In the genomic region with DNA sequence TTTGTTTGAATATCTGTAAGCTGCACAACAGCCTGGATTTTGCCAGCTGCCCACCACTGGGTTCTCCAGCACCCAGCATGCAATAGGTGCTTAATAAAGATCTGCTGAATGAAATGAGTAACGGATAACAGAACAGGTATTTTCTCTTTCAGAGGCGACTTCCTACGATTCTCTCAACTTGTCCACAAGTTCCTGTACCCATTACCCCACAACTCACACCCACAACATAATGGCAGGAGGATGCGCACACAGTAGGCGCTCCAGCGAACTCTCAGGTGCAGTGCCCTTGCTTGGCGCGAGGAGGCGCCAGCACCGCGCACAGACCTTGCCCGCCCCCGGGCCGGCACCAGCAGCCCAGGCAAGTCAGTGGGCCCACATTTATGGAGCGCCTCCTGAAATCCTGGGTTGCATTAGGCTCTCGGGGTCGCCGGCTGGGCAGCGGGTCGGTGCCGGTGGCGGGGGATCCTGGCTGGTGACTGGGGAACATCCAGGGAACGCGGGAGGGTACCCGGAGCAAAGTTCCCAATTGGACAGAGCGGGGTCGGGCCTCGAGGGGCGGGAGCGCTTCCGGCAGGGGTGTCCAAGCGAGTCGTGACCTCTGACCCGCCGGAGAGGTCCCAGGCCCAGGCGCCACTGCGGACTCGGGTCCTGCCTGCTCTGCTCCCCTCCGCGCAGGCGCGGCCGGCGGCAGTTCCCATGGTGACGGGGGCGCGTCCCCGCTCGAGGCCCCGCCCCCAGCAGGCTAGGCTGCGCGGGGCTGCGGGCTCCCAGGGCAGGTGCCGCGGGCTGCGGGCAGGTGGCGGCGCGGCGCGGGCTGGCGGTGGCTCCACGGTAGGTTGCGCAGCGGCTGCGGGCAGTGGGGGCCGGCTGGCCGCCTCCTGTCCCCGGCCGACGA, we compare ENCODE assay signal across 8 cellular contexts. TPM values are rescaled to one million over a fixed set of nuclear protein-coding genes. Genes with fewer than 3 reads are reported as not detected.
A peak's percentile ranks its signal among the peaks of the same experiment; 100 is the strongest.
DNase-seq lines count a peak whose midpoint lies in the region; ATAC-seq, FAIRE-seq and TF ChIP-seq lines count a peak whose summit lies in the region.

KIAA1671 (plus strand) TSS at position 775 of the 895 bp plus-strand sequence. CDS start 75,284 bp downstream, outside the sequence.

- TF ChIP-seq POLR2A in HepG2 (IDR thresholded peaks at IDR 0.05; ENCODE audit: insufficient read depth in 1 of 2, low read depth in 2 of 2, low read length in 2 of 2), result peak in 1 of 2 experiments; percentile 65; a peak in 2 of 4 replicates

- H3K4me1 ChIP-seq in HepG2 (ENCODE audit: insufficient read depth, low read length), result peaks cover 41% of the 10 kb centered on the region

- H3K4me2 ChIP-seq in HepG2 (ENCODE audit: low read depth, low read length), result peak within 1 kb of the TSS; percentile 84

- H3K9me3 ChIP-seq in HepG2 (ENCODE audit: low read length), result no peaks in the 10 kb centered on the region

- DNase-seq in GDM1 (lab: John Stamatoyannopoulos, UW) (peak; percentile 38), NCI-H69 (lab: John Stamatoyannopoulos, UW) (peak; percentile 95), dermis blood vessel endothelial cell (peak; percentile 90), HepG2 (ENCODE audit: low spot score) (peak; percentile 86)
- peak; percentile 78 to 80 for DNase-seq in activated CD4-positive, alpha-beta T cell treated with anti-CD3 and anti-CD28 coated beads, Interleukin-2, amount 50 U/mL, for 4 hours
- DNase-seq in stimulated activated CD4-positive, alpha-beta T cell treated with anti-CD3 and anti-CD28 coated beads, Interleukin-2, amount 100 ng/mL, for 4 hours (ENCODE audit: low read depth), result peak; percentile 82

- H3K4me3 ChIP-seq in HepG2 (replicated peaks in 1 of 3; ENCODE audit: insufficient read depth in 1 of 3, low read depth in 2 of 3, low read length in 3 of 3), result peak within 1 kb of the TSS; percentile 70 to 85 (median 85)

- 24% methylated on average over 14 of the region's 71 CpGs for WGBS in HepG2 (ENCODE audit: low lambda C conversion rate)

- peak within 1 kb of the TSS; percentile 90 for H3K27ac ChIP-seq in HepG2 (ENCODE audit: extremely low read length, insufficient read depth, low read length)

- H3K79me2 ChIP-seq in HepG2 (ENCODE audit: insufficient read depth, low read length), result peaks cover 34% of the 10 kb centered on the region

- no peak within 1 kb of the TSS for H2AFZ ChIP-seq in HepG2 (ENCODE audit: low read length)

- in situ Hi-C loops in HepG2 (cut with HindIII; ENCODE audit: extremely low pct_ligation_motif_present, low pct_unique_long_range_greater_than_20kb), result loop anchor here (5.0 kb wide), 1 partner anchor 75 kb away; no protein-coding TSS in a partner anchor

- TF ChIP-seq EP300 in HepG2 (IDR thresholded peaks at IDR 0.05; ENCODE audit: low read depth in 2 of 2, low read length in 2 of 2), result no peak
- no peak for TF ChIP-seq EP300 in HepG2 (CRISPR knock-in tag; IDR thresholded peaks at IDR 0.05; ENCODE audit: borderline replicate concordance)

- H3K27me3 ChIP-seq in HepG2 (ENCODE audit: control insufficient read depth in 1 of 2, insufficient read depth in 2 of 2, low read length in 2 of 2), result no peaks in the 10 kb centered on the region

- intact Hi-C loops in HepG2 (cut with micrococcal nuclease; ENCODE audit: unreplicated experiment), result loop anchor here (1.0 to 5.0 kb wide), 3 partner anchors 75 to 100 kb away; no protein-coding TSS in a partner anchor

- no peaks in the 10 kb centered on the region for H4K20me1 ChIP-seq in HepG2 (ENCODE audit: insufficient read depth, low read length)

- H3K9ac ChIP-seq in HepG2 (ENCODE audit: insufficient read depth, low read depth, low read length), result peak within 1 kb of the TSS; percentile 89

- FAIRE-seq in HepG2 (lab: Jason Lieb, UNC), result peak; percentile 66

- POLR2A ChIA-PET in HepG2 (lab: Yijun Ruan, JAX), result interaction anchor here (1.0 to 1.1 kb wide), 2 partner anchors 8 to 14 kb away, joined by 4 to 5 read pairs; no protein-coding TSS in a partner anchor

- ATAC-seq in HG03045 (IDR thresholded peaks at IDR 0.05; ENCODE audit: unreplicated experiment) (peak; percentile 74), HepG2 (peak; percentile 81), GM18858 (IDR thresholded peaks at IDR 0.05; ENCODE audit: unreplicated experiment) (no peak)

- peak; percentile 97 for TF ChIP-seq RAD21 in HepG2 (CRISPR knock-in tag; IDR thresholded peaks at IDR 0.05)

- TF ChIP-seq CTCF in HepG2 (CRISPR knock-in tag; IDR thresholded peaks at IDR 0.05), result peak; percentile 99

- no peaks in the 10 kb centered on the region for H3K36me3 ChIP-seq in HepG2 (replicated peaks in 1 of 2; ENCODE audit: control insufficient read depth in 1 of 2, insufficient read depth in 2 of 2, low read length in 2 of 2)

- no TSS peak for BruUV-seq in HepG2 (replicated peaks; lab: Mats Ljungman, UMichigan)

- CTCF ChIA-PET in HepG2 (lab: Yijun Ruan, JAX; ENCODE audit: low intra/inter-chr PET ratio, low total read pairs), result interaction anchor here (1.0 to 2.4 kb wide), 3 partner anchors 76 to 105 kb away, joined by 6 to 20 read pairs (median 6); no protein-coding TSS in a partner anchor

TF ChIP-seq in HepG2, 621 proteins besides CTCF, POLR2A, EP300 and RAD21 (continues in another document):
- peak; percentile 54; the same call in 1 of the 2 replicates for TF ChIP-seq ZNF556 (CRISPR knock-in tag; IDR thresholded peaks at IDR 0.05; ENCODE audit: borderline replicate concordance)
- no peak for TF ChIP-seq PRDM10 (CRISPR knock-in tag; IDR thresholded peaks at IDR 0.05; ENCODE audit: low read depth)
- no peak for TF ChIP-seq BRD4 (CRISPR knock-in tag; IDR thresholded peaks at IDR 0.05)
- no peak for TF ChIP-seq CBFB (CRISPR knock-in tag; IDR thresholded peaks at IDR 0.05)
- no peak for TF ChIP-seq ZNF33A (CRISPR knock-in tag; IDR thresholded peaks at IDR 0.05; ENCODE audit: borderline replicate concordance)
- TF ChIP-seq SPEN (CRISPR knock-in tag; IDR thresholded peaks at IDR 0.05; ENCODE audit: low read depth), result peak; percentile 65; the same call in 1 of the 2 replicates
- TF ChIP-seq RBM39 (IDR thresholded peaks at IDR 0.05; ENCODE audit: low read depth, low read length, poor library complexity, severe bottlenecking), result peak; percentile 30
- no peak for TF ChIP-seq NFE2L2 (IDR thresholded peaks at IDR 0.05; ENCODE audit: low read length)
- TF ChIP-seq MATR3 (CRISPR knock-in tag; IDR thresholded peaks at IDR 0.05), result no peak
- TF ChIP-seq ZNF703 (CRISPR knock-in tag; IDR thresholded peaks at IDR 0.05; ENCODE audit: borderline replicate concordance), result no peak
- peak; percentile 77 for TF ChIP-seq HDAC1 (CRISPR knock-in tag; IDR thresholded peaks at IDR 0.05)
- TF ChIP-seq ZNF124 (CRISPR knock-in tag; IDR thresholded peaks at IDR 0.05), result no peak; the same call in 1 of the 2 replicates
- TF ChIP-seq ZNF782 (CRISPR knock-in tag; IDR thresholded peaks at IDR 0.05; ENCODE audit: borderline replicate concordance), result peak; percentile 90; the same call in 1 of the 2 replicates
- no peak for TF ChIP-seq ZFP36L2 (CRISPR knock-in tag; IDR thresholded peaks at IDR 0.05)

RNA-seq across cellular contexts. Expression of gene KIAA1671, which starts in this region (rescaled TPM):
- total RNA-seq in dermis blood vessel endothelial cell (41.9 and 57.7 TPM in 2 replicates), HepG2 (2016; rRNA removed; fragmentation: Illumina TruSeq; extraction: Trizol) (12.0 and 13.5 TPM in 2 replicates)
- 1.2 and 1.5 TPM in 2 replicates for total RNA-seq in HepG2 (2016; cell fraction: cytosol; rRNA removed; fragmentation: Illumina TruSeq; extraction: Trizol; ENCODE audit: low read depth)
- total RNA-seq in HepG2 (2016; cell fraction: insoluble cytoplasmic fraction; rRNA removed; fragmentation: Illumina TruSeq; extraction: Trizol), result 10.6 and 12.4 TPM in 2 replicates
- total RNA-seq in HepG2 (2016; cell fraction: membrane; rRNA removed; fragmentation: Illumina TruSeq; extraction: Trizol), result 5.9 TPM in 2 replicates
- 18.9 and 21.9 TPM in 2 replicates for total RNA-seq in HepG2 (2016; cell fraction: nucleus; rRNA removed; fragmentation: Illumina TruSeq; extraction: Trizol)
- 13.6 and 13.7 TPM in 2 replicates for polyA plus RNA-seq in HepG2 (2011; rRNA removed)
- 6.1 and 8.9 TPM in 2 replicates for polyA plus RNA-seq in HepG2 (2011; cell fraction: cytosol; rRNA removed)
- 14.1 and 14.4 TPM in 2 replicates for polyA plus RNA-seq in HepG2 (2011; cell fraction: nucleus; rRNA removed)
- 8.2 and 9.7 TPM in 2 replicates for polyA plus RNA-seq in HepG2 (2012)
- polyA plus RNA-seq in HepG2 (2016; cell fraction: cytosol; fragmentation: Illumina TruSeq; extraction: Trizol; ENCODE audit: low read depth), result 0.76 and 0.78 TPM in 2 replicates
- polyA plus RNA-seq in HepG2 (2016; cell fraction: insoluble cytoplasmic fraction; fragmentation: Illumina TruSeq; extraction: Trizol; ENCODE audit: low read depth), result 10.8 and 14.0 TPM in 2 replicates
- 2.0 and 2.7 TPM in 2 replicates for polyA plus RNA-seq in HepG2 (2016; cell fraction: membrane; fragmentation: Illumina TruSeq; extraction: Trizol; ENCODE audit: low read depth)
- 16.4 and 16.6 TPM in 2 replicates for polyA plus RNA-seq in HepG2 (2016; cell fraction: nucleus; fragmentation: Illumina TruSeq; extraction: Trizol; ENCODE audit: insufficient read depth, low read depth)
- polyA minus RNA-seq in HepG2 (2011; rRNA and poly(A)+ RNA removed; ENCODE audit: low replicate concordance), result 20.3 and 22.7 TPM in 2 replicates
- polyA minus RNA-seq in HepG2 (2011; cell fraction: cytosol; rRNA and poly(A)+ RNA removed), result 12.7 and 14.7 TPM in 2 replicates
- polyA minus RNA-seq in HepG2 (2011; cell fraction: nucleus; rRNA and poly(A)+ RNA removed), result 27.4 and 35.6 TPM in 2 replicates

Comparison
In these comparisons a context has a peak if more than half of its experiments do, and no peak if none do; other contexts are left out.
1. DNase-seq: peak in every context shown above with its lines; median percentile 95 in NCI-H69; 90 in dermis blood vessel endothelial cell; 86 in HepG2; 82 in stimulated activated CD4-positive, alpha-beta T cell treated with anti-CD3 and anti-CD28 coated beads, Interleukin-2, amount 100 ng/mL, for 4 hours; 79 in activated CD4-positive, alpha-beta T cell treated with anti-CD3 and anti-CD28 coated beads, Interleukin-2, amount 50 U/mL, for 4 hours; 38 in GDM1.